Comparison of ENCODE assay signal across 17 cellular contexts in genomic region chr1:180674603-180675530, GRCh38. TPM values are rescaled to one million over a fixed set of nuclear protein-coding genes. Genes with fewer than 3 reads are reported as not detected.
DNase-seq lines count a peak whose midpoint lies in the region; ATAC-seq, FAIRE-seq and TF ChIP-seq lines count a peak whose summit lies in the region.
"Had no signal": no experiment of that assay in that cellular context is flagged by ENCODE, and none has a peak within 500 bp of the region (broad histone marks: within the 10 kb centered on the region; RNA-seq: fewer than 3 reads in every experiment).

No MANE protein-coding gene starts in this region.

- WGBS in sigmoid colon, 2 donors = 0 to 39% methylated on average over 1 of the region's 1 CpG

- intact Hi-C loops in sigmoid colon (cut with DNase I) = no loop called here

- no peak for TF ChIP-seq CTCF in GM23338 (conservative IDR thresholded peaks at IDR 0.05; ENCODE audit: low read depth in 2 of 2)
- TF ChIP-seq CTCF in sigmoid colon (IDR thresholded peaks at IDR 0.05) = no peak

- no peak overlapping the region for H3K4me3 Mint-ChIP-seq in GM23338
- H3K4me3 Mint-ChIP-seq: activated CD4-positive, alpha-beta T cell treated with anti-CD3 and anti-CD28 coated beads, Interleukin-2, amount 10 ng/mL, durations not matched to agents 24 days and 14 days; activated naive CD4-positive, alpha-beta T cell treated with anti-CD3 and anti-CD28 coated beads, Interleukin-2, amount 10 ng/mL, durations not matched to agents 7 days and 5 days had no signal

- H3K4me1 Mint-ChIP-seq in GM23338 = peaks cover 15% of the 10 kb centered on the region

- peaks cover 4% of the 10 kb centered on the region; the same call in 2 of the 3 replicates for H3K9me3 Mint-ChIP-seq in GM23338

- peaks cover 11% of the 10 kb centered on the region; the same call in 2 of the 3 replicates for H3K36me3 Mint-ChIP-seq in GM23338 (ENCODE audit: low read depth)

- H3K27ac Mint-ChIP-seq in GM23338 = 0 out of 2 replicates have a peak overlapping the region, but pooled peaks have one; percentile 3
- H3K27ac Mint-ChIP-seq: activated CD4-positive, alpha-beta T cell treated with anti-CD3 and anti-CD28 coated beads, Interleukin-2, amount 10 ng/mL, durations not matched to agents 24 days and 14 days; activated naive CD4-positive, alpha-beta T cell treated with anti-CD3 and anti-CD28 coated beads, Interleukin-2, amount 10 ng/mL, durations not matched to agents 7 days and 5 days had no signal

- no peak for FAIRE-seq in urothelium cell line (lab: Jason Lieb, UNC)
- FAIRE-seq: kidney had no signal

- H3K27ac ChIP-seq in GM23338 (ENCODE audit: low read depth) (no peak overlapping the region), sigmoid colon (no peak overlapping the region)
- H3K27ac ChIP-seq: C4-2B, skin epidermis had no signal

- peaks cover 66% of the 10 kb centered on the region for H3K79me2 ChIP-seq in GM23338 (replicated peaks; ENCODE audit: insufficient read depth)

- 0 out of 2 replicates have a peak, but pooled peaks cover 3% of the 10 kb centered on the region for H4K20me1 ChIP-seq in GM23338 (replicated peaks; ENCODE audit: insufficient read depth)

- peaks cover 14% of the 10 kb centered on the region for H3K4me1 ChIP-seq in GM23338 (ENCODE audit: insufficient read depth)
- peaks cover 0 to 9% (median 0%) of the 10 kb centered on the region in 4 donors for H3K4me1 ChIP-seq in sigmoid colon

- no peaks in the 10 kb centered on the region for H3K9me2 ChIP-seq in GM23338 (ENCODE audit: insufficient read depth)

- no peak for TF ChIP-seq EP300 in sigmoid colon (IDR thresholded peaks at IDR 0.05)

- H3F3A ChIP-seq in GM23338 (replicated peaks; ENCODE audit: low read depth) = no peaks in the 10 kb centered on the region

- H3K36me3 ChIP-seq in GM23338 (ENCODE audit: insufficient read depth) (no peaks in the 10 kb centered on the region), sigmoid colon (no peaks in the 10 kb centered on the region)

- 0 out of 2 replicates have a peak overlapping the region, but pooled peaks have one; percentile 2 for H3K4me2 ChIP-seq in GM23338

- H3K27me3 ChIP-seq in GM23338 (ENCODE audit: insufficient read depth) (no peaks in the 10 kb centered on the region), sigmoid colon (no peaks in the 10 kb centered on the region)

- ATAC-seq in GM23338 = no peak; the same call in 2 of the 3 replicates
- ATAC-seq: Right ventricle myocardium inferior had no signal

- H3K9me3 ChIP-seq in sigmoid colon = peaks cover 0 to 7% (median 0%) of the 10 kb centered on the region in 4 donors

- H3K27me3 Mint-ChIP-seq in GM23338 (ENCODE audit: insufficient read depth, low read depth, poor library complexity) = no peaks in the 10 kb centered on the region
- H3K27me3 Mint-ChIP-seq: activated CD4-positive, alpha-beta T cell treated with anti-CD3 and anti-CD28 coated beads, Interleukin-2, amount 10 ng/mL, durations not matched to agents 24 days and 14 days; activated naive CD4-positive, alpha-beta T cell treated with anti-CD3 and anti-CD28 coated beads, Interleukin-2, amount 10 ng/mL, durations not matched to agents 7 days and 5 days had no signal

- H2AFZ ChIP-seq in GM23338 = no peak overlapping the region

- TF ChIP-seq POLR2A in sigmoid colon (IDR thresholded peaks at IDR 0.05) = no peak

- no peak for DNase-seq in GM23338 (ENCODE audit: low spot score)
- DNase-seq in NCI-H226 = peak; percentile 9
- DNase-seq in dedifferentiated amniotic fluid mesenchymal stem cell (ENCODE audit: extremely low spot score) = peak; percentile 52
- peak; percentile 10 for DNase-seq in kidney tubule cell (ENCODE audit: low spot score)
- DNase-seq in sigmoid colon = no peak
- DNase-seq in urothelium cell line (ENCODE audit: low spot score) = no peak
- DNase-seq in NCI-H1417 (lab: John Stamatoyannopoulos, UW) = no peak
- DNase-seq in NCI-H524 (lab: John Stamatoyannopoulos, UW) = no peak
- DNase-seq: activated CD4-positive, alpha-beta T cell treated with anti-CD3 and anti-CD28 coated beads, Interleukin-2, amount 10 ng/mL, durations not matched to agents 24 days and 14 days; activated naive CD4-positive, alpha-beta T cell treated with anti-CD3 and anti-CD28 coated beads, Interleukin-2, amount 10 ng/mL, durations not matched to agents 7 days and 5 days; DMS79; kidney; midbrain; NCI-H1048 had no signal

- H3K4me3 ChIP-seq in GM23338 = no peak overlapping the region
- no peak overlapping the region for H3K4me3 ChIP-seq in sigmoid colon
- H3K4me3 ChIP-seq: skin epidermis had no signal

TF ChIP-seq in GM23338, 12 proteins besides CTCF, POLR2A, EP300 and RAD21:
- TF ChIP-seq STAT1 (IDR thresholded peaks at IDR 0.05; ENCODE audit: unreplicated experiment) (no peak), POLR2AphosphoS5 (IDR thresholded peaks at IDR 0.05; ENCODE audit: low read depth) (no peak)

RNA-seq across cellular contexts. Expression of gene XPR1, which starts 43.0 kb away (rescaled TPM):
- 34.0 and 38.1 TPM in 2 replicates for total RNA-seq in GM23338 (2014; rRNA removed; shearing (Covaris generic))
- polyA plus RNA-seq in GM23338 (2016; fragmentation: Nextera tagmentation; extraction: Ambion mirVana) = 7.3 and 9.3 TPM in 2 replicates
- 10 to 100 TPM; 11.1 to 18.8 (median 14.9) TPM for total RNA-seq in sigmoid colon
- 10 to 100 TPM in 1 of 3 donors, 1 to 10 TPM in 2; 1.8 to 11.3 (median 2.3) TPM for polyA plus RNA-seq in sigmoid colon

Comparison
In these comparisons a context has a peak if more than half of its experiments do, and no peak if none do; other contexts are left out.
1. DNase-seq: peak in NCI-H226 (single experiment), dedifferentiated amniotic fluid mesenchymal stem cell (single experiment) and kidney tubule cell (single experiment); none in GM23338 (single experiment), sigmoid colon (single experiment), urothelium cell line (single experiment), NCI-H1417 (0 of 3) and NCI-H524 (0 of 2).